In the genomic region with DNA sequence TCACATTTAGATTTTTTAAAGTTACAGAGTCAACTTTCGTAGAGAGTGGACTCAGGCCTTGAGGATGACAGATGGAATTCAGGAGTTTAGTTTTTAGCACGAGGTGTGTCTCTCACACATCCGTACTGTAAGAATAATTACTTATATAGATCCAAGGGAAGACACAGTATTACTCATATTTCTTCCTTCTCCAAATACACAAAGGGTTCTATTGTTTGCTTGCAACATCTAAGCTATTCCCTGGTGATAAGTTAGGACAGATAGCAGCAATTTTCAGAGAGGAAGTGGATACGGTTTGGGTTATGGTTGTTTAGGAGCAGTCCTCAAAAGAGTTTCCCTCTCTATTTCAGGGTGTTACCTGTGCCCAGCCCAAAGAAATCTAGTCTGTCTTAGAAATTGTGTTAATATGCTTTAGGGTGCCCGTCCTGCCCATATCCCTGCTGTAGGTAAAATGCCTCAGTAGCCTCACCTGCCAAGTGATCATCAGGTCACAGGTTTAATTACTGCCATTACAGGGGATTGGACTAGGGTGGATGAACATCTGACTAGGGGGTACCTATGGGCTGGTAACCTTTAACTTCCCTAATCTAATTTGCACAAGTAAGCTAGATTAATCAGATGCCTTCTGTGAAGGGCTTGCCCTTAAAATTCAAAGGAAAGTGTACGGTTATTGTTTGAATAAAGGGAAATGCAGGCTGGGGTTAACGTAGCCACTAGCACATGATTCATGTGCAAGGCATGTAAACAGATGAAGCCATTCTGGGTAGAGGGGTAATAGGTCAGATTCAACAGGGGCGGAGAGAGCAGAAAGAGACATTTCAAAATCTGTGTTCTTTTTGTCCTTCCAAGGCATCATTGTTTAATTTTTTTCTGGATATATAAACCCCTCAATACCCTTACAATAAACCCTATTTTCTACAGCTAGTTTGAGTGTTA, we compare ENCODE assay signal across 14 cellular contexts. TPM values are rescaled to one million over a fixed set of nuclear protein-coding genes. Genes with fewer than 3 reads are reported as not detected.
DNase-seq lines count a peak whose midpoint lies in the region; ATAC-seq and TF ChIP-seq lines count a peak whose summit lies in the region.
"Had no signal": no experiment of that assay in that cellular context is flagged by ENCODE, and none has a peak within 500 bp of the region (broad histone marks: within the 10 kb centered on the region; RNA-seq: fewer than 3 reads in every experiment).

No MANE protein-coding gene starts in this region.

- DNase-seq in AG09319 (ENCODE audit: extremely low read depth, low read depth) (peak; percentile 70), LoVo (ENCODE audit: low spot score) (peak; percentile 73), brain microvascular endothelial cell (peak; percentile 77), right lobe of liver (no peak), NCI-H1436 treated with DMSO at 0.1 percent for 48 hours (lab: John Stamatoyannopoulos, UW) (no peak), hippocampal formation (lab: John Stamatoyannopoulos, UW) (no peak), GF-D8 (lab: John Stamatoyannopoulos, UW) (no peak)
- no peak for DNase-seq in activated CD4-positive, alpha-beta T cell treated with anti-CD3 and anti-CD28 coated beads for 1 hour
- DNase-seq: activated CD4-positive, alpha-beta T cell treated with anti-CD3 and anti-CD28 coated beads, Interleukin-2, amount 50 U/mL, for 1 hour; left ventricle myocardium inferior; NCI-H2171 treated with DMSO at 0.1 percent for 48 hours; stimulated activated CD4-positive, alpha-beta T cell treated with anti-CD3 and anti-CD28 coated beads, Interleukin-12 subunit alpha, Interleukin-12 subunit beta, amount 100 ng/mL, for 4 hours had no signal

- in situ Hi-C loops in brain microvascular endothelial cell (cut with HindIII; ENCODE audit: low pct_ligation_motif_present, low sequenced_read_pairs) = no loop called here

- TF ChIP-seq CTCF in AG09319 (IDR thresholded peaks at IDR 0.05; ENCODE audit: low read depth, low read length) (no peak), brain microvascular endothelial cell (IDR thresholded peaks at IDR 0.05; ENCODE audit: low read depth, low read length, missing control alignments) (no peak), right lobe of liver (IDR thresholded peaks at IDR 0.05) (no peak)

- no peaks in the 10 kb centered on the region for H3K9me3 ChIP-seq in right lobe of liver
- H3K9me3 ChIP-seq: left ventricle myocardium inferior, thyroid gland had no signal

- ATAC-seq in right lobe of liver = peak; percentile 78 to 92 (median 83)

- peaks cover 0 to 9% (median 0%) of the 10 kb centered on the region in 4 donors for H3K4me1 ChIP-seq in right lobe of liver
- H3K4me1 ChIP-seq: left ventricle myocardium inferior, thyroid gland had no signal

- no peak for TF ChIP-seq POLR2A in right lobe of liver (IDR thresholded peaks at IDR 0.05)

- intact Hi-C loops in right lobe of liver (cut with DNase I) = no loop called here

- H3K4me3 ChIP-seq in brain microvascular endothelial cell (ENCODE audit: low read depth, low read length) (no peak overlapping the region), right lobe of liver (no peak overlapping the region)
- H3K4me3 ChIP-seq: cardiac muscle cell, left ventricle myocardium inferior, thyroid gland had no signal

- H3K27me3 ChIP-seq in brain microvascular endothelial cell (replicated peaks) (no peaks in the 10 kb centered on the region), right lobe of liver (no peaks in the 10 kb centered on the region)
- H3K27me3 ChIP-seq: cardiac muscle cell, thyroid gland had no signal

- WGBS in right lobe of liver (ENCODE audit: insufficient coverage, low coverage, low lambda C conversion rate, missing lambda C conversion rate) = 47% methylated on average over 8 of the region's 8 CpGs

- H3K27ac ChIP-seq in brain microvascular endothelial cell (peak overlapping the region; percentile 66), right lobe of liver (peak overlapping the region in 1 of 3 donors; percentile 66)
- H3K27ac ChIP-seq: cardiac muscle cell, left ventricle myocardium inferior, thyroid gland had no signal

- H3K36me3 ChIP-seq in brain microvascular endothelial cell (replicated peaks) (no peaks in the 10 kb centered on the region), right lobe of liver (no peaks in the 10 kb centered on the region)
- H3K36me3 ChIP-seq: cardiac muscle cell, left ventricle myocardium inferior, thyroid gland had no signal

RNA-seq across cellular contexts. Expression of a gene that starts 8.7 kb away (rescaled TPM):
- total RNA-seq in right lobe of liver = 10 to 100 TPM; 12.1 to 14.5 (median 13.1) TPM

Comparison
In these comparisons a context has a peak if more than half of its experiments do, and no peak if none do; other contexts are left out.
1. DNase-seq: peak in AG09319 (single experiment), LoVo (single experiment) and brain microvascular endothelial cell (single experiment); none in right lobe of liver (0 of 3), activated CD4-positive, alpha-beta T cell treated with anti-CD3 and anti-CD28 coated beads for 1 hour (single experiment), NCI-H1436 treated with DMSO at 0.1 percent for 48 hours (single experiment), hippocampal formation (0 of 2) and GF-D8 (single experiment).